Comparison of ENCODE assay signal across 17 cellular contexts in genomic region chr14:99597911-99598600, GRCh38. TPM values are rescaled to one million over a fixed set of nuclear protein-coding genes. Genes with fewer than 3 reads are reported as not detected.
DNase-seq lines count a peak whose midpoint lies in the region; ATAC-seq and TF ChIP-seq lines count a peak whose summit lies in the region.
"Had no signal": no experiment of that assay in that cellular context is flagged by ENCODE, and none has a peak within 500 bp of the region (broad histone marks: within the 10 kb centered on the region; RNA-seq: fewer than 3 reads in every experiment).

No MANE protein-coding gene starts in this region.

- TF ChIP-seq CTCF in heart left ventricle (IDR thresholded peaks at IDR 0.05) (no peak), esophagus muscularis mucosa (IDR thresholded peaks at IDR 0.05) (no peak), neural progenitor cell (IDR thresholded peaks at IDR 0.05) (no peak), transverse colon (IDR thresholded peaks at IDR 0.05) (no peak)
- TF ChIP-seq CTCF in CD4-positive, alpha-beta T cell (IDR thresholded peaks at IDR 0.05), result no peak

- ATAC-seq in heart left ventricle (peak in 1 of 4 donors; percentile 15), Right ventricle myocardium superior (ENCODE audit: poor library complexity) (no peak)
- ATAC-seq in CD4-positive, alpha-beta T cell (ENCODE audit: poor library complexity), result no peak
- ATAC-seq: foreskin keratinocyte, pancreas had no signal

- DNase-seq in heart left ventricle (no peak), Right ventricle myocardium superior (no peak), esophagus muscularis mucosa (ENCODE audit: extremely low spot score) (no peak), neural progenitor cell (ENCODE audit: low spot score) (no peak), transverse colon (no peak), NK-92 (lab: John Stamatoyannopoulos, UW; ENCODE audit: unreplicated experiment) (no peak), NCI-H524 (lab: John Stamatoyannopoulos, UW) (no peak)
- no peak for DNase-seq in CD4-positive, alpha-beta T cell
- DNase-seq: activated CD4-positive, CD25-positive, alpha-beta regulatory T cell treated with anti-CD3 and anti-CD28 coated beads, Interleukin-2, amount 50 U/mL, for 72 hours; foreskin keratinocyte; NCI-H1417; T-helper 9 cell; tibial artery had no signal

- peaks cover 55% of the 10 kb centered on the region for H3K4me1 Mint-ChIP-seq in neural progenitor cell
- H3K4me1 Mint-ChIP-seq in CD4-positive, alpha-beta T cell (ENCODE audit: low read depth), result peaks cover 41% of the 10 kb centered on the region

- no peaks in the 10 kb centered on the region for H3K9me3 ChIP-seq in heart left ventricle
- H3K9me3 ChIP-seq in esophagus muscularis mucosa, result no peaks in the 10 kb centered on the region
- no peaks in the 10 kb centered on the region for H3K9me3 ChIP-seq in neural progenitor cell (ENCODE audit: low read depth)
- H3K9me3 ChIP-seq in transverse colon, result no peaks in the 10 kb centered on the region
- H3K9me3 ChIP-seq in CD4-positive, alpha-beta T cell (ENCODE audit: control insufficient read depth, low read length), result no peaks in the 10 kb centered on the region
- H3K9me3 ChIP-seq: pancreas, tibial artery had no signal

- 54 to 72% (median 66%) methylated on average over 17 to 20 of the region's 20 CpGs for WGBS in heart left ventricle, 4 donors
- 84% methylated on average over 20 of the region's 20 CpGs for WGBS in esophagus muscularis mucosa
- 83 to 94% methylated on average over 9 to 20 of the region's 20 CpGs for WGBS in transverse colon (ENCODE audit: low coverage in 1 of 2), 2 donors

- H3K4me1 ChIP-seq in heart left ventricle, result peaks cover 26 to 100% (median 89%) of the 10 kb centered on the region in 12 donors
- H3K4me1 ChIP-seq in esophagus muscularis mucosa, result peaks cover 90 to 100% (median 100%) of the 10 kb centered on the region in 4 donors
- H3K4me1 ChIP-seq in neural progenitor cell, result peaks cover 48% of the 10 kb centered on the region
- H3K4me1 ChIP-seq in transverse colon, result peaks cover 67 to 94% (median 88%) of the 10 kb centered on the region in 4 donors

- CTCF ChIA-PET in CD4-positive, alpha-beta T cell (lab: Charles Lee), result no interaction called here

- no peaks in the 10 kb centered on the region for H3K9me3 Mint-ChIP-seq in neural progenitor cell
- H3K9me3 Mint-ChIP-seq in CD4-positive, alpha-beta T cell, result no peaks in the 10 kb centered on the region
- H3K9me3 Mint-ChIP-seq: activated T-helper 2 cell treated with anti-CD3 and anti-CD28 coated beads, Interferon-gamma antibody, Interleukin-2, Interleukin-4, amounts not matched to agents 10 μg/mL and 5 μg/mL and 100 μg/mL, durations not matched to agents 14 hours and 24 hours and 36 hours had no signal

- no peaks in the 10 kb centered on the region for H3K36me3 Mint-ChIP-seq in neural progenitor cell
- no peaks in the 10 kb centered on the region for H3K36me3 Mint-ChIP-seq in CD4-positive, alpha-beta T cell (ENCODE audit: low read depth)

- peaks cover 40% of the 10 kb centered on the region for H3F3A ChIP-seq in neural progenitor cell (ENCODE audit: low read depth)

- H3K36me3 ChIP-seq in heart left ventricle (no peaks in the 10 kb centered on the region), esophagus muscularis mucosa (no peaks in the 10 kb centered on the region), neural progenitor cell (no peaks in the 10 kb centered on the region), transverse colon (no peaks in the 10 kb centered on the region)
- H3K36me3 ChIP-seq: pancreas, tibial artery had no signal

- TF ChIP-seq POLR2A in heart left ventricle (IDR thresholded peaks at IDR 0.05), result no peak
- no peak for TF ChIP-seq POLR2A in esophagus muscularis mucosa (IDR thresholded peaks at IDR 0.05; ENCODE audit: low read depth)
- no peak for TF ChIP-seq POLR2A in transverse colon (IDR thresholded peaks at IDR 0.05)

- H3K27ac Mint-ChIP-seq in neural progenitor cell, result no peak overlapping the region
- no peak overlapping the region for H3K27ac Mint-ChIP-seq in CD4-positive, alpha-beta T cell
- H3K27ac Mint-ChIP-seq: activated T-helper 2 cell treated with anti-CD3 and anti-CD28 coated beads, Interferon-gamma antibody, Interleukin-2, Interleukin-4, amounts not matched to agents 10 μg/mL and 5 μg/mL and 100 μg/mL, durations not matched to agents 14 hours and 24 hours and 36 hours had no signal

- H3K27me3 ChIP-seq in heart left ventricle (peaks cover 0 to 11% (median 0%) of the 10 kb centered on the region in 9 donors), esophagus muscularis mucosa (no peaks in the 10 kb centered on the region), neural progenitor cell (peaks cover 18% of the 10 kb centered on the region), transverse colon (no peaks in the 10 kb centered on the region)
- no peaks in the 10 kb centered on the region for H3K27me3 ChIP-seq in CD4-positive, alpha-beta T cell (ENCODE audit: control insufficient read depth, insufficient read depth, low read length)
- H3K27me3 ChIP-seq: foreskin keratinocyte, pancreas, tibial artery had no signal

- POLR2A ChIA-PET in CD4-positive, alpha-beta T cell (lab: Charles Lee), result no interaction called here

- peak overlapping the region; percentile 46 for H3K4me3 Mint-ChIP-seq in neural progenitor cell
- H3K4me3 Mint-ChIP-seq in CD4-positive, alpha-beta T cell, result no peak overlapping the region

- in situ Hi-C loops in transverse colon (cut with MboI; ENCODE audit: low pct_ligation_motif_present in 1 of 4, low pct_unique_long_range_greater_than_20kb in 1 of 4, low sequenced_read_pairs in 3 of 4), result no loop called here

- TF ChIP-seq EP300 in esophagus muscularis mucosa (IDR thresholded peaks at IDR 0.05), result no peak
- TF ChIP-seq EP300 in transverse colon (IDR thresholded peaks at IDR 0.05; ENCODE audit: low read depth), result no peak

- H2AFZ ChIP-seq in neural progenitor cell (replicated peaks), result no peak overlapping the region

- H3K9ac ChIP-seq in neural progenitor cell, result no peak overlapping the region

- H3K79me2 ChIP-seq in neural progenitor cell (ENCODE audit: low read depth), result peaks cover 100% of the 10 kb centered on the region

- peak overlapping the region; percentile 47 for H3K4me2 ChIP-seq in neural progenitor cell

- H3K27ac ChIP-seq in heart left ventricle (peak overlapping the region in 11 of 12 donors; percentile 35 to 77 (median 66)), esophagus muscularis mucosa (replicated peaks in 1 of 4) (peak overlapping the region; percentile 58 to 93 (median 87)), neural progenitor cell (no peak overlapping the region), transverse colon (peak overlapping the region; percentile 88 to 90 (median 88))
- no peak overlapping the region for H3K27ac ChIP-seq in CD4-positive, alpha-beta T cell (ENCODE audit: low read depth, low read length)
- H3K27ac ChIP-seq: foreskin keratinocyte, SK-N-MC, tibial artery had no signal

- peaks cover 100% of the 10 kb centered on the region for H4K20me1 ChIP-seq in neural progenitor cell (ENCODE audit: low read depth)

- intact Hi-C loops in heart left ventricle (cut with DNase I) (loop anchor here in 1 of 10 donors (2.0 kb wide), 1 partner anchor 35 kb away; no protein-coding TSS in a partner anchor), Right ventricle myocardium superior (cut with DNase I) (no loop called here), esophagus muscularis mucosa (cut with DNase I) (no loop called here), transverse colon (cut with DNase I; ENCODE audit: low total_unique reads) (no loop called here)
- intact Hi-C loops in CD4-positive, alpha-beta T cell (cut with DNase I, micrococcal nuclease), result no loop called here

- H3K27me3 Mint-ChIP-seq in neural progenitor cell (ENCODE audit: insufficient read depth, low read depth), result peaks cover 11% of the 10 kb centered on the region
- no peaks in the 10 kb centered on the region for H3K27me3 Mint-ChIP-seq in CD4-positive, alpha-beta T cell

- H3K4me3 ChIP-seq in heart left ventricle (no peak overlapping the region), esophagus muscularis mucosa (no peak overlapping the region), neural progenitor cell (no peak overlapping the region), transverse colon (no peak overlapping the region)
- H3K4me3 ChIP-seq: pancreas, SK-N-MC, tibial artery had no signal

RNA-seq across cellular contexts. Expression of gene CCDC85C, which starts 6.0 kb away (rescaled TPM):
- total RNA-seq in heart left ventricle, result 10 to 100 TPM; 22.5 to 45.4 (median 29.2) TPM
- 10 to 100 TPM; 29.7 to 43.5 TPM for polyA plus RNA-seq in heart left ventricle
- 46.6 TPM for total RNA-seq in Right ventricle myocardium superior
- 10 to 100 TPM; 17.9 to 48.7 (median 30.8) TPM for total RNA-seq in esophagus muscularis mucosa
- 19.0 and 41.3 TPM in 2 replicates for total RNA-seq in neural progenitor cell (ENCODE audit: low replicate concordance)
- 10 to 100 TPM; 19.3 to 55.4 (median 45.7) TPM for total RNA-seq in transverse colon
- total RNA-seq in CD4-positive, alpha-beta T cell, result 1 to 10 TPM; 5.8 to 7.5 TPM

RNA-seq across cellular contexts. Expression of gene HHIPL1, which starts 46.9 kb away (rescaled TPM):
- total RNA-seq in heart left ventricle, result 1 to 10 TPM in 8 of 9 donors, under 1 TPM in 1; 0.75 to 3.1 (median 1.5) TPM
- under 1 TPM; 0.34 to 0.86 TPM for polyA plus RNA-seq in heart left ventricle
- 1.6 TPM for total RNA-seq in Right ventricle myocardium superior
- total RNA-seq in esophagus muscularis mucosa, result 1 to 10 TPM; 4.2 to 9.1 (median 5.9) TPM
- 0.32 and 1.2 TPM in 2 replicates for total RNA-seq in neural progenitor cell (ENCODE audit: low replicate concordance)
- total RNA-seq in transverse colon, result 10 to 100 TPM in 1 of 4 donors, under 1 TPM in 3; 0.40 to 31.0 (median 0.87) TPM
- not detected for total RNA-seq in CD4-positive, alpha-beta T cell
- total RNA-seq: A172; activated T-helper 2 cell treated with anti-CD3 and anti-CD28 coated beads, Interferon-gamma antibody, Interleukin-2, Interleukin-4, amounts not matched to agents 10 μg/mL and 5 μg/mL and 100 μg/mL, durations not matched to agents 14 hours and 24 hours and 36 hours had no signal

Comparison
In these comparisons a context has a peak if more than half of its experiments do, and no peak if none do; other contexts are left out.
1. H3K27ac ChIP-seq: peak in heart left ventricle (11 of 12), esophagus muscularis mucosa (4 of 4) and transverse colon (4 of 4); none in neural progenitor cell (single experiment) and CD4-positive, alpha-beta T cell (single experiment).